Comparison of ENCODE assay signal across 20 cellular contexts in the genomic region with DNA sequence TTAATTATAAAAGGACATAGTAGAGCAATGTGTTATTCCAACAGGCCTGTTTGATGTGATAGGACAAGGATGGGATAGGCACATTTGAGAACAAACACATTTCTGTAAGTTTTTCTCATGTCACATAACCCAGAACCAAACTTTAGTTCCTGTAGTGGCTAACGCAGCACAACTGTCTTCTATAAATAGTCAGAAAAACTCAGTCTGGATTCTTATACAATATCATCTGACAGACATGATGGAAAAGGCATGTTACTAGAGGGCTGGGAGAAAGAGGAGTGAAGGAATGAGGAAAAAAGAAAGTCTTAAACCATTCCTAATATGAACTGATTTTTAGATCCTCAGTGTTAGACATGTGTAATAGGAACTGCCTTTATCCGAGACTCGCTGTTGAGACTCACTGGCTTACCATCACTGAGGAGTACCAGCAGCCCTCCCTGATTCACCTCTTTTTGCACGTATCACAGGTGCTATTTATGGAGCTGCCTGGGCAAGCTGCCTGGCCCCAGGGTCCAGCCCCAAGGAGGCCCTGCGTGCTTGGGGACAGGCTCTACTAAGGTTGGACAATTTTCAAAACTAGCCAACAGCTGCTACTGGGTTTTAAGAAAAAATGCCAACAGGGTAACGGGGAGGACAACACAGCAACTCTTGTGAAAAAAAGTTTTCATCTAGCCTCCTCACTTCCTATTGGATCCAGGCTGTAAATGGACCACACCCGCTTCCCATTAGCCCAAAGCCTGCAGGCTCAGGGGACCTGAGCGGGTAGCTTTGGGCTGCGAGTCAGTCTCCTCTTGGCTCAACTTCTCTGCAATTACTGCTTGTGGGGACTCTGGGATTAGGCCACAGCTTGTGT. TPM values are rescaled to one million over a fixed set of nuclear protein-coding genes. Genes with fewer than 3 reads are reported as not detected.
A peak's percentile ranks its signal among the peaks of the same experiment; 100 is the strongest.
DNase-seq lines count a peak whose midpoint lies in the region; ATAC-seq, FAIRE-seq and TF ChIP-seq lines count a peak whose summit lies in the region.
"Had no signal": no experiment of that assay in that cellular context is flagged by ENCODE, and none has a peak within 500 bp of the region (broad histone marks: within the 10 kb centered on the region; RNA-seq: fewer than 3 reads in every experiment).

No MANE protein-coding gene starts in this region.

- peak overlapping the region; percentile 21 for H2AFZ ChIP-seq in keratinocyte (ENCODE audit: control insufficient read depth, low read length)

- H3K36me3 Mint-ChIP-seq in endodermal cell (ENCODE audit: low read depth) (no peaks in the 10 kb centered on the region), T-helper 17 cell (ENCODE audit: low read depth) (peaks cover 5% of the 10 kb centered on the region)
- H3K36me3 Mint-ChIP-seq: memory B cell had no signal

- peaks cover 7% of the 10 kb centered on the region for H3K4me1 ChIP-seq in endodermal cell (ENCODE audit: control insufficient read depth, insufficient read depth, low read length)
- peaks cover 24% of the 10 kb centered on the region for H3K4me1 ChIP-seq in keratinocyte (ENCODE audit: control insufficient read depth, extremely low read depth, insufficient read depth, low read length)
- H3K4me1 ChIP-seq in stomach smooth muscle (ENCODE audit: control insufficient read depth, insufficient read depth, low read length) = peaks cover 10% of the 10 kb centered on the region
- H3K4me1 ChIP-seq: BLaER1 had no signal

- ATAC-seq in T-helper 17 cell (no peak), GM21360 (IDR thresholded peaks at IDR 0.05; ENCODE audit: unreplicated experiment) (no peak)
- ATAC-seq: activated T-cell treated with anti-CD3 and anti-CD28 coated beads, Interleukin-2, amount 50 U/mL, for 4 hours had no signal

- H3K4me1 Mint-ChIP-seq in endodermal cell (peaks cover 44% of the 10 kb centered on the region), T-helper 17 cell (no peaks in the 10 kb centered on the region)
- H3K4me1 Mint-ChIP-seq: activated CD4-positive, alpha-beta T cell treated with anti-CD3 and anti-CD28 coated beads, Interleukin-2, amount 10 ng/mL, durations not matched to agents 7 days and 5 days; memory B cell had no signal

- H3K9ac ChIP-seq in endodermal cell (ENCODE audit: extremely low read depth, low read length, poor library complexity, severe bottlenecking) = no peak overlapping the region
- H3K9ac ChIP-seq in keratinocyte (ENCODE audit: control insufficient read depth, extremely low read depth, insufficient read depth, low read length) = no peak overlapping the region
- H3K9ac ChIP-seq in stomach smooth muscle (ENCODE audit: low read length in 2 of 2) = peak overlapping the region in 1 of 2 donors; percentile 37
- H3K9ac ChIP-seq: BLaER1 had no signal

- H3K4me3 ChIP-seq in endodermal cell (ENCODE audit: low read length) (no peak overlapping the region), keratinocyte (ENCODE audit: control insufficient read depth in 2 of 3, extremely low read depth in 1 of 3, insufficient read depth in 2 of 3, low read depth in 1 of 3, low read length in 3 of 3) (no peak overlapping the region), stomach smooth muscle (ENCODE audit: low read length in 2 of 2) (peak overlapping the region; percentile 23 to 34)
- H3K4me3 ChIP-seq: BLaER1, suprapubic skin had no signal

- dilution Hi-C loops in keratinocyte (cut with MboI; ENCODE audit: extremely low pct_ligation_motif_present, low sequenced_read_pairs) = no loop called here

- no peaks in the 10 kb centered on the region for H4K20me1 ChIP-seq in keratinocyte (ENCODE audit: control insufficient read depth, extremely low read depth, insufficient read depth, low read length)
- H4K20me1 ChIP-seq: BLaER1 had no signal

- no peaks in the 10 kb centered on the region for H3K36me3 ChIP-seq in endodermal cell (ENCODE audit: control insufficient read depth, insufficient read depth, low read length)
- H3K36me3 ChIP-seq in keratinocyte (ENCODE audit: control insufficient read depth in 2 of 2, extremely low read depth in 1 of 2, insufficient read depth in 2 of 2, low read length in 2 of 2) = no peaks in the 10 kb centered on the region
- H3K36me3 ChIP-seq in stomach smooth muscle (ENCODE audit: control insufficient read depth in 2 of 2, insufficient read depth in 2 of 2, low read length in 2 of 2) = no peaks in the 10 kb centered on the region
- H3K36me3 ChIP-seq: BLaER1, suprapubic skin had no signal

- FAIRE-seq in keratinocyte (lab: Jason Lieb, UNC) = peak; percentile 87

- H3K9me3 ChIP-seq in endodermal cell (ENCODE audit: control insufficient read depth, low read length) (no peaks in the 10 kb centered on the region), keratinocyte (ENCODE audit: control insufficient read depth, low read depth, low read length) (no peaks in the 10 kb centered on the region), stomach smooth muscle (ENCODE audit: control insufficient read depth in 2 of 2, low read length in 2 of 2) (no peaks in the 10 kb centered on the region), T-helper 17 cell (ENCODE audit: control insufficient read depth, low read length, poor library complexity, severe bottlenecking) (no peaks in the 10 kb centered on the region)
- H3K9me3 ChIP-seq: BLaER1, suprapubic skin had no signal

- H3K27ac ChIP-seq in endodermal cell (ENCODE audit: low read depth, low read length) = no peak overlapping the region
- H3K27ac ChIP-seq in keratinocyte (ENCODE audit: control insufficient read depth, insufficient read depth, low read length) = no peak overlapping the region
- no peak overlapping the region for H3K27ac ChIP-seq in stomach smooth muscle (ENCODE audit: low read length)
- H3K27ac ChIP-seq: BLaER1, suprapubic skin had no signal

- 90 to 94% methylated on average over 2 to 9 of the region's 9 CpGs for WGBS in endodermal cell (ENCODE audit: insufficient coverage in 1 of 2, insufficient read length in 1 of 2), 2 experiments

- no peaks in the 10 kb centered on the region for H3K9me1 ChIP-seq in keratinocyte (ENCODE audit: control insufficient read depth, extremely low read depth, insufficient read depth, low read length)

- H3K27me3 Mint-ChIP-seq in endodermal cell (ENCODE audit: insufficient read depth) = peaks cover 49% of the 10 kb centered on the region
- H3K27me3 Mint-ChIP-seq in T-helper 17 cell = peaks cover 8% of the 10 kb centered on the region
- H3K27me3 Mint-ChIP-seq: activated CD4-positive, alpha-beta T cell treated with anti-CD3 and anti-CD28 coated beads, Interleukin-2, amount 10 ng/mL, durations not matched to agents 7 days and 5 days had no signal

- H3K27me3 ChIP-seq in endodermal cell (ENCODE audit: control insufficient read depth, insufficient read depth, low read length, poor library complexity, severe bottlenecking) = peaks cover 42% of the 10 kb centered on the region
- H3K27me3 ChIP-seq in keratinocyte (ENCODE audit: control insufficient read depth, extremely low read depth, insufficient read depth, low read length) = no peaks in the 10 kb centered on the region
- H3K27me3 ChIP-seq in stomach smooth muscle (ENCODE audit: control insufficient read depth in 1 of 2, insufficient read depth in 2 of 2, low read length in 2 of 2) = no peaks in the 10 kb centered on the region
- H3K27me3 ChIP-seq: BLaER1, suprapubic skin had no signal

- no peak overlapping the region for H3K4me3 Mint-ChIP-seq in endodermal cell
- H3K4me3 Mint-ChIP-seq in T-helper 17 cell = no peak overlapping the region
- H3K4me3 Mint-ChIP-seq: activated CD4-positive, alpha-beta T cell treated with anti-CD3 and anti-CD28 coated beads, Interleukin-2, amount 10 ng/mL, durations not matched to agents 7 days and 5 days; activated T-cell treated with anti-CD3 and anti-CD28 coated beads, Interleukin-2, amount 50 U/mL, for 4 hours; HFFc6; memory B cell had no signal

- DNase-seq in LHCN-M2 (ENCODE audit: low read depth) = peak; percentile 81
- peak; percentile 59 for DNase-seq in endodermal cell
- no peak for DNase-seq in keratinocyte (ENCODE audit: low read depth, low spot score)
- DNase-seq in RKO (ENCODE audit: low spot score) = no peak
- no peak for DNase-seq in NCI-H2029 treated with DMSO at 0.1 percent for 48 hours (lab: John Stamatoyannopoulos, UW)
- DNase-seq in T-helper 17 cell = no peak
- DNase-seq: activated CD4-positive, alpha-beta T cell treated with anti-CD3 and anti-CD28 coated beads, Interleukin-2, amount 10 ng/mL, durations not matched to agents 7 days and 5 days; activated T-cell treated with anti-CD3 and anti-CD28 coated beads, Interleukin-2, amount 50 U/mL, for 4 hours; cerebellar nuclear complex; HFFc6; MM.1S; NCI-H2081; SIG-M5; stimulated activated CD4-positive, alpha-beta T cell treated with anti-CD3 and anti-CD28 coated beads, Interleukin-15, amount 100 ng/mL, for 24 hours; T-helper 9 cell had no signal

- no peaks in the 10 kb centered on the region for H3K9me3 Mint-ChIP-seq in endodermal cell
- H3K9me3 Mint-ChIP-seq: activated CD4-positive, alpha-beta T cell treated with anti-CD3 and anti-CD28 coated beads, Interleukin-2, amount 10 ng/mL, durations not matched to agents 7 days and 5 days; activated T-cell treated with anti-CD3 and anti-CD28 coated beads, Interleukin-2, amount 50 U/mL, for 4 hours; HFFc6; memory B cell had no signal

- no peaks in the 10 kb centered on the region for H3K79me2 ChIP-seq in keratinocyte (ENCODE audit: control insufficient read depth, insufficient read depth, low read length)

- TF ChIP-seq CTCF in endodermal cell (conservative IDR thresholded peaks at IDR 0.05) (no peak), keratinocyte (optimal IDR thresholded peaks at IDR 0.05 in 1 of 3, IDR thresholded peaks at IDR 0.05 in 1 of 3, conservative IDR thresholded peaks at IDR 0.05 in 1 of 3; ENCODE audit: extremely low read depth in 1 of 3, insufficient read depth in 2 of 3, low read length in 3 of 3) (no peak)

- H3K4me2 ChIP-seq in keratinocyte (ENCODE audit: control insufficient read depth, extremely low read depth, insufficient read depth, low read depth, low read length) = peak overlapping the region; percentile 7
- H3K4me2 ChIP-seq: BLaER1 had no signal

- H3K27ac Mint-ChIP-seq in endodermal cell (no peak overlapping the region), T-helper 17 cell (no peak overlapping the region)
- H3K27ac Mint-ChIP-seq: activated CD4-positive, alpha-beta T cell treated with anti-CD3 and anti-CD28 coated beads, Interleukin-2, amount 10 ng/mL, durations not matched to agents 7 days and 5 days; HFFc6; memory B cell had no signal

RNA-seq across cellular contexts. Expression of gene SERBP1, which starts 30.7 kb away (rescaled TPM):
- total RNA-seq in LHCN-M2 (2014; rRNA removed) = 259 and 320 TPM in 2 replicates
- polyA plus RNA-seq in LHCN-M2 (2012) = 170 TPM
- 100 to 1,000 TPM; 312 to 331 TPM for total RNA-seq in endodermal cell
- polyA plus RNA-seq in endodermal cell (2013, experiment 1 of 2) = 328 TPM
- polyA plus RNA-seq in endodermal cell (2013, experiment 2 of 2) = 302 TPM
- 197 to 352 TPM (median 286 TPM) in 3 replicates for polyA plus RNA-seq in keratinocyte
- polyA plus RNA-seq in keratinocyte (2011; ENCODE audit: low read depth) = 870 TPM
- polyA plus RNA-seq in keratinocyte (2011; cell fraction: cytosol; rRNA removed) = 227 and 270 TPM in 2 replicates
- polyA plus RNA-seq in keratinocyte (2011; cell fraction: nucleus; rRNA removed) = 120 and 203 TPM in 2 replicates
- 161 and 304 TPM in 2 replicates for polyA plus RNA-seq in keratinocyte (2012; ENCODE audit: low replicate concordance)
- polyA minus RNA-seq in keratinocyte = 44.8 to 115 TPM (median 55.0 TPM) in 3 replicates
- 241 TPM for polyA minus RNA-seq in keratinocyte (2011; cell fraction: cytosol; rRNA and poly(A)+ RNA removed)
- 47.8 and 84.2 TPM in 2 replicates for polyA minus RNA-seq in keratinocyte (2011; cell fraction: nucleus; rRNA and poly(A)+ RNA removed)
- 100 to 1,000 TPM; 129 to 131 TPM for total RNA-seq in T-helper 17 cell

Comparison
In these comparisons a context has a peak if more than half of its experiments do, and no peak if none do; other contexts are left out.
1. DNase-seq: peak in LHCN-M2 (single experiment) and endodermal cell (single experiment); none in keratinocyte (single experiment), RKO (single experiment), NCI-H2029 treated with DMSO at 0.1 percent for 48 hours (single experiment) and T-helper 17 cell (0 of 3).
2. H3K4me3 ChIP-seq: peak in stomach smooth muscle (2 of 2); none in endodermal cell (single experiment) and keratinocyte (0 of 3).